13 cellular contexts compared by ENCODE assay signal in genomic region chr7:232571-233455, GRCh38. TPM values are rescaled to one million over a fixed set of nuclear protein-coding genes. Genes with fewer than 3 reads are reported as not detected.
A peak's percentile ranks its signal among the peaks of the same experiment; 100 is the strongest.
DNase-seq lines count a peak whose midpoint lies in the region; ATAC-seq and TF ChIP-seq lines count a peak whose summit lies in the region.
"Had no signal": no experiment of that assay in that cellular context is flagged by ENCODE, and none has a peak within 500 bp of the region (broad histone marks: within the 10 kb centered on the region; RNA-seq: fewer than 3 reads in every experiment).

No MANE protein-coding gene starts in this region.

- peak overlapping the region; percentile 97 to 98 for H3K27ac ChIP-seq in liver (ENCODE audit: low read depth in 1 of 2, low read length in 2 of 2)
- peak overlapping the region; percentile 88 to 96 for H3K27ac ChIP-seq in thoracic aorta
- H3K27ac ChIP-seq in body of pancreas: peak overlapping the region in 2 of 4 donors; percentile 16 to 46

- ATAC-seq in thoracic aorta (ENCODE audit: insufficient number of reproducible peaks, low FRiP score, low read depth) (no peak), GM19455 (IDR thresholded peaks at IDR 0.05; ENCODE audit: unreplicated experiment) (no peak), body of pancreas (no peak)
- ATAC-seq: activated T-cell treated with anti-CD3 and anti-CD28 coated beads, Interleukin-2, amount 50 U/mL, for 4 hours had no signal

- TF ChIP-seq CTCF in liver (IDR thresholded peaks at IDR 0.05; ENCODE audit: low read depth, low read length, missing input control) (no peak), thoracic aorta (IDR thresholded peaks at IDR 0.05) (no peak), lower leg skin (IDR thresholded peaks at IDR 0.05) (no peak), body of pancreas (IDR thresholded peaks at IDR 0.05) (no peak)

- TF ChIP-seq POLR2A in lower leg skin (IDR thresholded peaks at IDR 0.05) (no peak), body of pancreas (IDR thresholded peaks at IDR 0.05) (no peak)

- H3K4me3 ChIP-seq in liver (ENCODE audit: low read depth in 1 of 3, low read length in 3 of 3) (no peak overlapping the region), thoracic aorta (peak overlapping the region; percentile 51), lower leg skin (ENCODE audit: low read depth, poor library complexity, severe bottlenecking) (no peak overlapping the region), body of pancreas (no peak overlapping the region)

- no peak overlapping the region for H3K9ac ChIP-seq in liver (ENCODE audit: low read depth in 1 of 2, low read length in 2 of 2)

- intact Hi-C loops in lower leg skin (cut with DNase I; ENCODE audit: low total_unique reads) (no loop called here), body of pancreas (cut with DNase I) (no loop called here)

- peaks cover 29 to 60% (median 35%) of the 10 kb centered on the region in 4 donors for H3K4me1 ChIP-seq in liver (ENCODE audit: control insufficient read depth in 4 of 4, insufficient read depth in 4 of 4, low read length in 3 of 4)
- peaks cover 63 to 88% of the 10 kb centered on the region in 2 donors for H3K4me1 ChIP-seq in thoracic aorta (ENCODE audit: control insufficient read depth in 1 of 2, low read depth in 2 of 2)
- H3K4me1 ChIP-seq in body of pancreas: peaks cover 30% of the 10 kb centered on the region

- peak; percentile 90 for DNase-seq in H4 (ENCODE audit: low spot score)
- DNase-seq in cerebellar cortex (ENCODE audit: low spot score): peak; percentile 29
- DNase-seq in thoracic aorta (ENCODE audit: low spot score): peak; percentile 47
- no peak for DNase-seq in lower leg skin (ENCODE audit: low spot score in 2 of 2)
- DNase-seq in body of pancreas: no peak
- no peak for DNase-seq in NCI-H1092 treated with DMSO at 0.1 percent for 48 hours (lab: John Stamatoyannopoulos, UW)
- DNase-seq: activated T-cell treated with anti-CD3 and anti-CD28 coated beads, Interleukin-2, amount 50 U/mL, for 4 hours; effector CD4-positive, alpha-beta T cell; NCI-H1092 had no signal

- TF ChIP-seq RAD21 in liver (IDR thresholded peaks at IDR 0.05): no peak

- no peaks in the 10 kb centered on the region for H3K27me3 ChIP-seq in liver (ENCODE audit: control insufficient read depth in 4 of 4, insufficient read depth in 4 of 4, low read length in 3 of 4)
- H3K27me3 ChIP-seq in thoracic aorta (replicated peaks; ENCODE audit: insufficient read depth): no peaks in the 10 kb centered on the region
- no peaks in the 10 kb centered on the region for H3K27me3 ChIP-seq in body of pancreas

- 84% methylated on average over 42 of the region's 42 CpGs for WGBS in liver
- 70 to 71% methylated on average over 42 of the region's 42 CpGs for WGBS in lower leg skin, 2 donors
- 77 to 91% methylated on average over 32 to 42 of the region's 42 CpGs for WGBS in body of pancreas, 2 donors

- H3K9me3 ChIP-seq in liver (ENCODE audit: control insufficient read depth in 4 of 4, low read length in 3 of 4): no peaks in the 10 kb centered on the region
- H3K9me3 ChIP-seq in thoracic aorta: no peaks in the 10 kb centered on the region
- no peaks in the 10 kb centered on the region for H3K9me3 ChIP-seq in body of pancreas

- H3K36me3 ChIP-seq in liver (ENCODE audit: control insufficient read depth in 4 of 4, insufficient read depth in 3 of 4, low read depth in 1 of 4, low read length in 3 of 4): peaks cover 0 to 3% (median 1%) of the 10 kb centered on the region in 4 donors
- H3K36me3 ChIP-seq in thoracic aorta: no peaks in the 10 kb centered on the region
- H3K36me3 ChIP-seq in body of pancreas (replicated peaks in 1 of 2; ENCODE audit: insufficient read depth in 1 of 2, low read depth in 2 of 2): no peaks in the 10 kb centered on the region

TF ChIP-seq in liver, 16 proteins besides CTCF, POLR2A, EP300 and RAD21:
- TF ChIP-seq JUND (IDR thresholded peaks at IDR 0.05) (no peak), MAX (IDR thresholded peaks at IDR 0.05) (no peak), HNF4A (conservative IDR thresholded peaks at IDR 0.05) (no peak), ZBTB33 (IDR thresholded peaks at IDR 0.05) (no peak), SP1 (IDR thresholded peaks at IDR 0.05) (no peak), RXRA (IDR thresholded peaks at IDR 0.05) (no peak), GABPA (IDR thresholded peaks at IDR 0.05 in 1 of 2, conservative IDR thresholded peaks at IDR 0.05 in 1 of 2) (no peak), REST (IDR thresholded peaks at IDR 0.05) (no peak), YY1 (IDR thresholded peaks at IDR 0.05) (no peak), NR2F2 (IDR thresholded peaks at IDR 0.05) (no peak), HNF4G (IDR thresholded peaks at IDR 0.05) (no peak), FOXA2 (IDR thresholded peaks at IDR 0.05) (no peak), ATF3 (IDR thresholded peaks at IDR 0.05) (no peak), EGR1 (IDR thresholded peaks at IDR 0.05; ENCODE audit: low read depth in 2 of 2) (no peak), TAF1 (conservative IDR thresholded peaks at IDR 0.05) (no peak), FOXA1 (IDR thresholded peaks at IDR 0.05) (no peak)

RNA-seq across cellular contexts. Expression of gene FAM20C, which starts 40.4 kb away (rescaled TPM):
- total RNA-seq in H4 (2014; rRNA removed; shearing (Covaris generic)): 132 and 164 TPM in 2 replicates
- total RNA-seq in liver (10 to 100 TPM; 13.4 to 31.7 TPM), thoracic aorta (100 to 1,000 TPM in 1 of 2 donors, 10 to 100 TPM in 1; 32.5 to 106 TPM), lower leg skin (10 to 100 TPM; 17.3 to 20.7 (median 19.8) TPM), body of pancreas (10 to 100 TPM; 12.7 to 26.0 TPM)
- 10 to 100 TPM; 31.3 to 40.4 TPM for polyA plus RNA-seq in liver

RNA-seq across cellular contexts. Expression of gene FOXL3, which starts 57.2 kb away (rescaled TPM):
- total RNA-seq in H4 (2014; rRNA removed; shearing (Covaris generic)): not detected in 2 replicates
- total RNA-seq in liver (not detected), thoracic aorta (not detected), lower leg skin (not detected), body of pancreas (not detected)
- not detected for polyA plus RNA-seq in liver
- total RNA-seq: activated T-cell treated with anti-CD3 and anti-CD28 coated beads, Interleukin-2, amount 50 U/mL, for 4 hours; kidney epithelial cell; sciatic nerve had no signal

Comparison
In these comparisons a context has a peak if more than half of its experiments do, and no peak if none do; other contexts are left out.
1. DNase-seq: peak in H4 (single experiment), cerebellar cortex (single experiment) and thoracic aorta (single experiment); none in lower leg skin (0 of 2), body of pancreas (0 of 4) and NCI-H1092 treated with DMSO at 0.1 percent for 48 hours (single experiment).